Comparison of ENCODE assay signal across 3 cellular contexts in the genomic region with DNA sequence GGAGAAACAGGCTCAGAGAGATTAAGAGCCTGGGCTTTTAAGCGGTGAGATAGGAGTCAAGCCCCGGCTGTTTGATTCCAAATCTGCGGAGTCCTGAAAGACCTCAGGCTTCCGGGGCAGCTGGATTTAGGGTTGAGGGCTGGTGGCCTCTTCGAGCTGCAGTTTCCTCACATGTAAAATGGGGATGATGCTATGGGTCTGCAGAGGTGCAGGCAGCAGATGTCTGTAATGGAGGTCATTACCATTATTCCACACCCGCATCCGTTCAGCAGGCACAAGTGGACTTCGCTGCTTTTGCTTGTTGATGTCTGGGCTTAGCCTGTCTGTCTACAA.
TF ChIP-seq lines count a peak whose summit lies in the region.

No MANE protein-coding gene starts in this region.

TF ChIP-seq in SK-N-SH, 30 proteins besides CTCF, POLR2A, EP300 and RAD21:
- TF ChIP-seq GATA2 (CRISPR knock-in tag; IDR thresholded peaks at IDR 0.05), result no peak
- no peak for TF ChIP-seq MEF2A (IDR thresholded peaks at IDR 0.05; ENCODE audit: borderline replicate concordance, low read depth)
- no peak for TF ChIP-seq RCOR1 (IDR thresholded peaks at IDR 0.05; ENCODE audit: low read length)
- TF ChIP-seq SIN3A (IDR thresholded peaks at IDR 0.05; ENCODE audit: borderline replicate concordance, low read depth, low read length), result no peak
- TF ChIP-seq JUND (IDR thresholded peaks at IDR 0.05), result no peak
- TF ChIP-seq TAF1 (IDR thresholded peaks at IDR 0.05; ENCODE audit: borderline replicate concordance, low read depth, low read length), result no peak
- TF ChIP-seq RFX5 (IDR thresholded peaks at IDR 0.05; ENCODE audit: low read length), result no peak
- TF ChIP-seq, protein P1, sequence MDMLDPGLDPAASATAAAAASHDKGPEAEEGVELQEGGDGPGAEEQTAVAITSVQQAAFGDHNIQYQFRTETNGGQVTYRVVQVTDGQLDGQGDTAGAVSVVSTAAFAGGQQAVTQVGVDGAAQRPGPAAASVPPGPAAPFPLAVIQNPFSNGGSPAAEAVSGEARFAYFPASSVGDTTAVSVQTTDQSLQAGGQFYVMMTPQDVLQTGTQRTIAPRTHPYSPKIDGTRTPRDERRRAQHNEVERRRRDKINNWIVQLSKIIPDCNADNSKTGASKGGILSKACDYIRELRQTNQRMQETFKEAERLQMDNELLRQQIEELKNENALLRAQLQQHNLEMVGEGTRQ (IDR thresholded peaks at IDR 0.05; ENCODE audit: borderline replicate concordance, low read depth, low read length), result no peak
- TF ChIP-seq FOXM1 (IDR thresholded peaks at IDR 0.05; ENCODE audit: low read depth), result no peak
- TF ChIP-seq FOSL2 (IDR thresholded peaks at IDR 0.05; ENCODE audit: borderline replicate concordance, low read depth), result no peak
- TF ChIP-seq, protein P2, sequence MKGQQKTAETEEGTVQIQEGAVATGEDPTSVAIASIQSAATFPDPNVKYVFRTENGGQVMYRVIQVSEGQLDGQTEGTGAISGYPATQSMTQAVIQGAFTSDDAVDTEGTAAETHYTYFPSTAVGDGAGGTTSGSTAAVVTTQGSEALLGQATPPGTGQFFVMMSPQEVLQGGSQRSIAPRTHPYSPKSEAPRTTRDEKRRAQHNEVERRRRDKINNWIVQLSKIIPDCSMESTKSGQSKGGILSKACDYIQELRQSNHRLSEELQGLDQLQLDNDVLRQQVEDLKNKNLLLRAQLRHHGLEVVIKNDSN (IDR thresholded peaks at IDR 0.05; ENCODE audit: borderline replicate concordance, low read depth), result no peak

TF ChIP-seq in SK-N-SH treated with all-trans-retinoic acid at 6 μM for 48 hours, 23 proteins besides CTCF, POLR2A, EP300 and RAD21:
- TF ChIP-seq, protein P3, sequence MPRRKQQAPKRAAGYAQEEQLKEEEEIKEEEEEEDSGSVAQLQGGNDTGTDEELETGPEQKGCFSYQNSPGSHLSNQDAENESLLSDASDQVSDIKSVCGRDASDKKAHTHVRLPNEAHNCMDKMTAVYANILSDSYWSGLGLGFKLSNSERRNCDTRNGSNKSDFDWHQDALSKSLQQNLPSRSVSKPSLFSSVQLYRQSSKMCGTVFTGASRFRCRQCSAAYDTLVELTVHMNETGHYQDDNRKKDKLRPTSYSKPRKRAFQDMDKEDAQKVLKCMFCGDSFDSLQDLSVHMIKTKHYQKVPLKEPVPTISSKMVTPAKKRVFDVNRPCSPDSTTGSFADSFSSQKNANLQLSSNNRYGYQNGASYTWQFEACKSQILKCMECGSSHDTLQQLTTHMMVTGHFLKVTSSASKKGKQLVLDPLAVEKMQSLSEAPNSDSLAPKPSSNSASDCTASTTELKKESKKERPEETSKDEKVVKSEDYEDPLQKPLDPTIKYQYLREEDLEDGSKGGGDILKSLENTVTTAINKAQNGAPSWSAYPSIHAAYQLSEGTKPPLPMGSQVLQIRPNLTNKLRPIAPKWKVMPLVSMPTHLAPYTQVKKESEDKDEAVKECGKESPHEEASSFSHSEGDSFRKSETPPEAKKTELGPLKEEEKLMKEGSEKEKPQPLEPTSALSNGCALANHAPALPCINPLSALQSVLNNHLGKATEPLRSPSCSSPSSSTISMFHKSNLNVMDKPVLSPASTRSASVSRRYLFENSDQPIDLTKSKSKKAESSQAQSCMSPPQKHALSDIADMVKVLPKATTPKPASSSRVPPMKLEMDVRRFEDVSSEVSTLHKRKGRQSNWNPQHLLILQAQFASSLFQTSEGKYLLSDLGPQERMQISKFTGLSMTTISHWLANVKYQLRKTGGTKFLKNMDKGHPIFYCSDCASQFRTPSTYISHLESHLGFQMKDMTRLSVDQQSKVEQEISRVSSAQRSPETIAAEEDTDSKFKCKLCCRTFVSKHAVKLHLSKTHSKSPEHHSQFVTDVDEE (CRISPR knock-in tag; IDR thresholded peaks at IDR 0.05), result no peak
- no peak for TF ChIP-seq CSDC2 (CRISPR knock-in tag; IDR thresholded peaks at IDR 0.05)

TF ChIP-seq in H1, 55 proteins besides CTCF, POLR2A, EP300 and RAD21:
- TF ChIP-seq ASH2L (IDR thresholded peaks at IDR 0.05; ENCODE audit: low read length), result no peak
